In the genomic region with DNA sequence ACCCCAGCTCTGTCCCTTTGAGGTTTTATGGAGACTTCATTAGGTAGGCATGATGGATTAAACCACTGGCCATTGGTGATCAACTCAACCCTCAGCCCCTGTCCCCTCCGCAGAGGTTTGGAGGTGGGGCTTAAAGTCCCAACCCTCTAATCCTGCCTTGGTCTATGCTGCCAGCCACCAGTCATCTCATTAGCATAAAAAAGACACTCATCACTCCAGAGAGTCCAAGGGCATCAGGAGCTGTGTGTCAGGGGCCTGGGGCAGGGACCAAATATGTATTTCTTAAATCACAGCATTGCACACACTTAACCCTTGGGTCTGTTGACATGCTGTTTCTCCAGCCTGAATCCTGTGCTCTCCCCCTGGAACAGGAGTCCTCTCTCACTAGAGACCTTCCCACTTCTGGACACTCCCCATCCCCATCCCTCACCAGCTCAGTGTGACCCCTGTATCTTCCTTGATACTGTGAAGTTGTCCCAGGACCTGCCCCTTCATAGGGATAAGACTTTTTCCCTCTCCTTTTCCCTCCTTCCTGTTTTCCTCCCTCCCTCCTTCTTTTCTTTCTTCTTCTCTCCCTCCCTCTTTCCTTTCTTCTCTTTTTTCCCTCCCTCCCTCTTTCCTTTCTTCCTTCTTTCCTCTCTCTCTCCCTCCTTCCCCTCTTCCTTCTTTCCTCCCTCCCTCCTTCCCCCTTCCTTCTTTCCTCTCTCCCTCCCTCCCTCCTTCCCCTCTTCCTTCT, we compare ENCODE assay signal across 24 cellular contexts.
"Had no signal": no experiment of that assay in that cellular context is flagged by ENCODE, and none has a peak within 500 bp of the region (broad histone marks: within the 10 kb centered on the region; RNA-seq: fewer than 3 reads in every experiment).

No MANE protein-coding gene starts in this region.

- H3K27ac ChIP-seq: epithelial cell of prostate, gastroesophageal sphincter, heart left ventricle, hepatocyte, left lung, parathyroid adenoma, right lobe of liver, suprapubic skin, transverse colon, upper lobe of right lung, uterus had no signal

- DNase-seq: effector CD8-positive, alpha-beta T cell; endodermal cell; foreskin fibroblast; heart left ventricle; left cardiac atrium; left lung; mesenchymal stem cell; mucosa of descending colon; naive B cell; right lobe of liver; small intestine; stimulated activated CD4-positive, alpha-beta T cell treated with anti-CD3 and anti-CD28 coated beads, Interleukin-15, amount 100 ng/mL, for 24 hours; stimulated activated CD4-positive, alpha-beta T cell treated with anti-CD3 and anti-CD28 coated beads, Interleukin-2, amount 100 ng/mL, for 48 hours; stimulated activated naive CD4-positive, alpha-beta T cell; stimulated activated naive CD8-positive, alpha-beta T cell treated with anti-CD3 and anti-CD28 coated beads, Interleukin-15, amount 100 ng/mL, for 72 hours; transverse colon; upper lobe of right lung; uterus had no signal

- H3K27me3 ChIP-seq: right lobe of liver, transverse colon, upper lobe of right lung, uterus had no signal

- H3K4me1 ChIP-seq: gastroesophageal sphincter, heart left ventricle, left lung, parathyroid adenoma, right lobe of liver, suprapubic skin, transverse colon, upper lobe of right lung, uterus had no signal

- ATAC-seq: esophagus mucosa; gastroesophageal sphincter; heart left ventricle; left cardiac atrium; left lung; mucosa of descending colon; right lobe of liver; stimulated activated naive CD8-positive, alpha-beta T cell treated with anti-CD3 and anti-CD28 coated beads, Interleukin-15, amount 100 ng/mL, for 72 hours; upper lobe of right lung had no signal
